Comparison of ENCODE assay signal across 1 cellular context in the genomic region with DNA sequence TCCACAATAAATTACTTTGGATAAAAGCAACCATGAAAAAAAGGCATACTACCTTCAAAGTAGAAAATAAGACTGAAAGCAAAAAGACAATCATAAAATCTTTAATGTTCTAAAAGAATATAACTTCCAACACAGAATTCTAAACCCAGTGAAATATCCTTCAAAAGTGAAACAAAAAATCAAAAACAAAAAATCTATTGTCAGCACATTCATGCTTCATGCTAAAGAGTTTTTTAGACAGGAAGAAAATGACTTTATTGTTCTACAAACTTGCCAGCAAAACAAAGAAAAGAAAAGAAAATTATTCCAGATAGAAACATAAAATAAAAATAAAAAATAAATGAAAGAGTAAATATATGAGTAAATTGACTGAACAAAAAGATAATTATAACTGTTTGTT.
TF ChIP-seq lines count a peak whose summit lies in the region.

No MANE protein-coding gene starts in this region.

TF ChIP-seq in HepG2, 621 proteins besides CTCF, POLR2A, EP300 and RAD21 (continued from another document):
- no peak for TF ChIP-seq HMGXB3 (CRISPR knock-in tag; IDR thresholded peaks at IDR 0.05; ENCODE audit: borderline replicate concordance)
TF ChIP-seq in HepG2: peak in this region for 1.
